30 cellular contexts compared by ENCODE assay signal in the genomic region with DNA sequence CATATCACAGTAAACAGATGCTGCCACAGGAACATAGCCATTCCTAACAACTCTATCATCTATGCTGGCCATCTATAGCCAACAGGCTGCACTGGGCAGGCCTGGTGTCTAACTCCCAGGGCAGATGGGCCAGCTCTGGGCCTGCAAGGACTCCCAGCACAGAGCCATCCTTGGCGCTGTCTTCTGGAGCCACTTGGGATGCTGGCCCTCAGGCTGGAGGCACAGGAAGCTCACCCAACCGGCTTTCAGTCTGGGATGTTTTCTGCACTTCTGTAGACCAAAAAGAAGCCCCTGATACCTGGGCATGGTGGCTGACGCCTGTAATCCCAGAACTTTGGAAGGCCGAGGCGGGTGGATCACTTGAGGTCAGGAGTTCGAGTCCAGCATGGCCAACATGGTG. TPM values are rescaled to one million over a fixed set of nuclear protein-coding genes. Genes with fewer than 3 reads are reported as not detected.
A peak's percentile ranks its signal among the peaks of the same experiment; 100 is the strongest.
DNase-seq lines count a peak whose midpoint lies in the region; ATAC-seq, FAIRE-seq and TF ChIP-seq lines count a peak whose summit lies in the region.
"Had no signal": no experiment of that assay in that cellular context is flagged by ENCODE, and none has a peak within 500 bp of the region (broad histone marks: within the 10 kb centered on the region; RNA-seq: fewer than 3 reads in every experiment).

No MANE protein-coding gene starts in this region.

- no peak overlapping the region for H3K27ac ChIP-seq in H1 (ENCODE audit: low read depth, low read length)
- no peak overlapping the region for H3K27ac ChIP-seq in neuronal stem cell (replicated peaks; ENCODE audit: low read length)
- H3K27ac ChIP-seq: BLaER1 had no signal

- H3K9ac ChIP-seq in H1 (replicated peaks in 1 of 4; ENCODE audit: extremely low read depth in 1 of 4, low read depth in 3 of 4, low read length in 3 of 4) (no peak overlapping the region), neuronal stem cell (ENCODE audit: low read depth, low read length, poor library complexity) (no peak overlapping the region)
- H3K9ac ChIP-seq: BLaER1 had no signal

- H2BK20ac ChIP-seq in H1 (ENCODE audit: low read length), result no peak overlapping the region

- no peaks in the 10 kb centered on the region for H4K20me1 ChIP-seq in H1 (replicated peaks in 1 of 2; ENCODE audit: control insufficient read depth in 1 of 2, insufficient read depth in 2 of 2, low read length in 2 of 2)
- H4K20me1 ChIP-seq: BLaER1 had no signal

- no peak overlapping the region for H4K91ac ChIP-seq in H1 (replicated peaks; ENCODE audit: insufficient read length, low read length)
- no peak overlapping the region for H4K91ac ChIP-seq in neuronal stem cell (ENCODE audit: low read depth, low read length, poor library complexity)

- peaks cover 2% of the 10 kb centered on the region; the same call in 1 of the 2 replicates for H3K23me2 ChIP-seq in H1 (ENCODE audit: low read depth, low read length)

- DNase-seq in chondrocyte (ENCODE audit: low spot score), result peak; percentile 52
- DNase-seq in H1 (ENCODE audit: low read depth in 1 of 2, low spot score in 2 of 2), result no peak
- DNase-seq in neuronal stem cell (ENCODE audit: low spot score), result no peak
- DNase-seq in stimulated activated naive B cell treated with anti-CD40 and anti-IgM and Interleukin-4, amounts not matched to agents 10 μg/mL and 1 μg/mL and 100 μg/mL, for 72 hours, result no peak
- DNase-seq in NCI-H1436 treated with DMSO at 0.1 percent for 48 hours (lab: John Stamatoyannopoulos, UW), result no peak
- DNase-seq in T1000 (lab: John Stamatoyannopoulos, UW), result no peak
- DNase-seq: 8988T; ACHN; BE2C; C1 segment of cervical spinal cord; CD4-positive, alpha-beta memory T cell; CD4-positive, CD25-positive, alpha-beta regulatory T cell; CD8-positive, alpha-beta memory T cell; COR-L47; DMS 273 treated with DMSO at 0.1 percent for 48 hours; DMS153; DMS53; DMS79; DND-41; EL; GDM1 had no signal

- no peak overlapping the region for H3K56ac ChIP-seq in H1 (replicated peaks; ENCODE audit: insufficient read length, low read depth, low read length)

- no peak overlapping the region for H4K8ac ChIP-seq in H1 (ENCODE audit: extremely low read depth, insufficient read depth, low read length)
- no peak overlapping the region for H4K8ac ChIP-seq in neuronal stem cell (ENCODE audit: low read depth, low read length)

- WGBS in H1 (ENCODE audit: extremely low coverage in 1 of 2, insufficient coverage in 1 of 2, insufficient read length in 1 of 2, insufficient replicate concordance in 2 of 2, low coverage in 1 of 2, low lambda C conversion rate in 2 of 2, missing lambda C conversion rate in 1 of 2), 2 experiments, result 92% methylated on average over 6 of the region's 6 CpGs; no CpG with 5 or more reads in 1 of the 2 experiments
- no CpG with 5 or more reads among the region's 6 CpGs for WGBS in neuronal stem cell (ENCODE audit: extremely low coverage in 2 of 2, insufficient read length in 2 of 2, insufficient replicate concordance in 1 of 2), 2 donors

- no peak for ATAC-seq in stimulated activated naive B cell treated with anti-CD40 and anti-IgM and Interleukin-4, amounts not matched to agents 10 μg/mL and 1 μg/mL and 100 μg/mL, for 72 hours (replicated peaks)
- ATAC-seq in GM21825 (IDR thresholded peaks at IDR 0.05; ENCODE audit: unreplicated experiment) (no peak), GM19455 (IDR thresholded peaks at IDR 0.05; ENCODE audit: unreplicated experiment) (no peak)
- ATAC-seq: GM12878 had no signal

- H3K27ac Mint-ChIP-seq in chondrocyte (ENCODE audit: unreplicated experiment), result no peak overlapping the region
- H3K27ac Mint-ChIP-seq in stimulated activated naive B cell treated with anti-CD40 and anti-IgM and Interleukin-4, amounts not matched to agents 10 μg/mL and 1 μg/mL and 100 μg/mL, for 72 hours, result peak overlapping the region; percentile 14
- H3K27ac Mint-ChIP-seq: CD4-positive, alpha-beta memory T cell had no signal

- H3K18ac ChIP-seq in H1 (ENCODE audit: extremely low read depth, low read length) (no peak overlapping the region), neuronal stem cell (ENCODE audit: low read length) (no peak overlapping the region)

- TF ChIP-seq POLR2A in H1 (IDR thresholded peaks at IDR 0.05; ENCODE audit: control extremely low read depth in 1 of 2, low read depth in 2 of 2, low read length in 2 of 2), result no peak

- CTCF ChIA-PET in H1 (lab: Charles Lee; ENCODE audit: partially characterized antibody), result interaction anchor here (1.1 to 11.7 kb wide), 14 partner anchors 10 to 71 kb away, joined by 6 to 83 read pairs (median 8); a partner anchor contains a TSS

- H3K9me3 ChIP-seq in H1 (ENCODE audit: insufficient read depth in 2 of 2, low read depth in 1 of 2, low read length in 1 of 2) (no peaks in the 10 kb centered on the region), neuronal stem cell (replicated peaks in 1 of 2; ENCODE audit: control insufficient read depth in 2 of 2, insufficient read depth in 1 of 2, low read depth in 1 of 2, low read length in 2 of 2) (no peaks in the 10 kb centered on the region)
- H3K9me3 ChIP-seq: BE2C had no signal

- H2BK12ac ChIP-seq in H1 (ENCODE audit: low read depth, low read length) (no peak overlapping the region), neuronal stem cell (ENCODE audit: low read length) (no peak overlapping the region)

- no peaks in the 10 kb centered on the region for H3K79me2 ChIP-seq in H1 (ENCODE audit: control insufficient read depth in 1 of 2, insufficient read depth in 2 of 2, low read length in 2 of 2)

- no peak overlapping the region for H3K4me3 ChIP-seq in H1 (ENCODE audit: extremely low read depth in 1 of 4, insufficient read depth in 2 of 4, low read depth in 3 of 4, low read length in 4 of 4)
- no peak overlapping the region for H3K4me3 ChIP-seq in neuronal stem cell (ENCODE audit: low read length in 2 of 2)
- H3K4me3 ChIP-seq: BLaER1, GM12878 had no signal

- no peak overlapping the region for H3K4me2 ChIP-seq in H1 (ENCODE audit: insufficient read depth in 1 of 2, low read depth in 2 of 2, low read length in 2 of 2)
- H3K4me2 ChIP-seq in neuronal stem cell (ENCODE audit: insufficient read depth, low read length, poor library complexity, severe bottlenecking), result no peak overlapping the region
- H3K4me2 ChIP-seq: BLaER1 had no signal

- no peak overlapping the region for H3K4ac ChIP-seq in H1 (replicated peaks; ENCODE audit: insufficient read length, low read depth, low read length)
- H3K4ac ChIP-seq in neuronal stem cell (ENCODE audit: low read length), result no peak overlapping the region

- H3K14ac ChIP-seq in H1 (ENCODE audit: insufficient read length), result no peak overlapping the region
- H3K14ac ChIP-seq in neuronal stem cell (ENCODE audit: low read length), result no peak overlapping the region

- no peak for TF ChIP-seq RAD21 in H1 (IDR thresholded peaks at IDR 0.05 in 1 of 2, conservative IDR thresholded peaks at IDR 0.05 in 1 of 2; ENCODE audit: low read depth in 2 of 2, low read length in 2 of 2)

- H3K23ac ChIP-seq in H1 (ENCODE audit: insufficient read length) (no peak overlapping the region), neuronal stem cell (ENCODE audit: low read depth, low read length, poor library complexity) (peak overlapping the region; percentile 29)

- H4K5ac ChIP-seq in H1 (ENCODE audit: insufficient read length, low read depth, low read length), result no peak overlapping the region

- no peak overlapping the region for H2BK120ac ChIP-seq in H1 (replicated peaks; ENCODE audit: low read depth, low read length)
- H2BK120ac ChIP-seq in neuronal stem cell (ENCODE audit: low read depth, low read length), result no peak overlapping the region

- no peak for FAIRE-seq in H1 (lab: Jason Lieb, UNC)
- FAIRE-seq: A204.1, GM12878, GM12892, GM18507 had no signal

- H3K9me3 Mint-ChIP-seq in chondrocyte (ENCODE audit: low read depth), result no peaks in the 10 kb centered on the region
- peaks cover 0 to 5% of the 10 kb centered on the region in 2 donors for H3K9me3 Mint-ChIP-seq in stimulated activated naive B cell treated with anti-CD40 and anti-IgM and Interleukin-4, amounts not matched to agents 10 μg/mL and 1 μg/mL and 100 μg/mL, for 72 hours
- H3K9me3 Mint-ChIP-seq: CD4-positive, CD25-positive, alpha-beta regulatory T cell; CD8-positive, alpha-beta memory T cell had no signal

- no peaks in the 10 kb centered on the region for H3K36me3 ChIP-seq in H1 (ENCODE audit: control insufficient read depth in 2 of 4, insufficient read depth in 4 of 4, low read length in 3 of 4)
- no peaks in the 10 kb centered on the region for H3K36me3 ChIP-seq in neuronal stem cell (replicated peaks in 1 of 2; ENCODE audit: control insufficient read depth in 2 of 2, insufficient read depth in 2 of 2, low read length in 2 of 2)
- H3K36me3 ChIP-seq: BE2C, BLaER1 had no signal

- TF ChIP-seq EP300 in H1 (IDR thresholded peaks at IDR 0.05; ENCODE audit: borderline replicate concordance in 1 of 2, low read depth in 2 of 2, low read length in 2 of 2), result no peak

- H3K4me1 ChIP-seq in H1 (replicated peaks in 1 of 4; ENCODE audit: control insufficient read depth in 3 of 4, insufficient read depth in 4 of 4, low read length in 3 of 4) (peaks cover 0 to 14% (median 8%) of the 10 kb centered on the region in 4 experiments; a peak in 6 of 7 replicates), neuronal stem cell (ENCODE audit: control insufficient read depth in 2 of 2, insufficient read depth in 1 of 2, low read depth in 1 of 2, low read length in 2 of 2) (peaks cover 3 to 8% of the 10 kb centered on the region in 2 donors)
- H3K4me1 ChIP-seq: BE2C, BLaER1 had no signal

- H3K27me3 ChIP-seq in H1 (replicated peaks in 1 of 4; ENCODE audit: control insufficient read depth in 3 of 4, extremely low read depth in 1 of 4, insufficient read depth in 3 of 4, low read length in 3 of 4) (peaks cover 2 to 16% (median 16%) of the 10 kb centered on the region in 4 experiments), neuronal stem cell (ENCODE audit: control insufficient read depth in 3 of 3, insufficient read depth in 3 of 3, low read depth in 1 of 3, low read length in 3 of 3) (peaks cover 0 to 23% (median 3%) of the 10 kb centered on the region in 3 experiments)
- H3K27me3 ChIP-seq: BE2C, BLaER1 had no signal

- TF ChIP-seq CTCF in chondrocyte (IDR thresholded peaks at IDR 0.05) (no peak), H1 (IDR thresholded peaks at IDR 0.05; ENCODE audit: control extremely low read depth in 1 of 3, insufficient read depth in 1 of 3, low read depth in 1 of 3, low read length in 3 of 3) (no peak)

- H3K27me3 Mint-ChIP-seq in chondrocyte (ENCODE audit: low read depth), result peaks cover 22% of the 10 kb centered on the region
- H3K27me3 Mint-ChIP-seq in stimulated activated naive B cell treated with anti-CD40 and anti-IgM and Interleukin-4, amounts not matched to agents 10 μg/mL and 1 μg/mL and 100 μg/mL, for 72 hours, result peaks cover 15 to 32% of the 10 kb centered on the region in 2 donors

- H3K79me1 ChIP-seq in H1 (ENCODE audit: low read depth, low read length) (no peaks in the 10 kb centered on the region), neuronal stem cell (ENCODE audit: low read depth, low read length) (no peaks in the 10 kb centered on the region)

- POLR2A ChIA-PET in H1 (lab: Charles Lee; ENCODE audit: partially characterized antibody), result interaction anchor here (1.2 to 5.9 kb wide), 2 partner anchors 12 to 16 kb away, joined by 3 to 38 read pairs; no protein-coding TSS in a partner anchor

- no peaks in the 10 kb centered on the region for H3K36me3 Mint-ChIP-seq in chondrocyte (ENCODE audit: low read depth)
- peaks cover 0 to 11% of the 10 kb centered on the region in 2 donors for H3K36me3 Mint-ChIP-seq in stimulated activated naive B cell treated with anti-CD40 and anti-IgM and Interleukin-4, amounts not matched to agents 10 μg/mL and 1 μg/mL and 100 μg/mL, for 72 hours
- H3K36me3 Mint-ChIP-seq: CD14-positive monocyte; CD4-positive, alpha-beta memory T cell; CD4-positive, CD25-positive, alpha-beta regulatory T cell; CD8-positive, alpha-beta memory T cell had no signal

- H2BK5ac ChIP-seq in H1 (ENCODE audit: low read depth, low read length) (no peak overlapping the region), neuronal stem cell (ENCODE audit: low read length) (no peak overlapping the region)

- H3K4me1 Mint-ChIP-seq in chondrocyte (ENCODE audit: low read depth), result no peaks in the 10 kb centered on the region
- H3K4me1 Mint-ChIP-seq in stimulated activated naive B cell treated with anti-CD40 and anti-IgM and Interleukin-4, amounts not matched to agents 10 μg/mL and 1 μg/mL and 100 μg/mL, for 72 hours, result peaks cover 0 to 2% of the 10 kb centered on the region in 2 donors
- H3K4me1 Mint-ChIP-seq: CD4-positive, CD25-positive, alpha-beta regulatory T cell; CD8-positive, alpha-beta memory T cell had no signal

- H3K4me3 Mint-ChIP-seq in chondrocyte (ENCODE audit: unreplicated experiment), result no peak overlapping the region
- H3K4me3 Mint-ChIP-seq in stimulated activated naive B cell treated with anti-CD40 and anti-IgM and Interleukin-4, amounts not matched to agents 10 μg/mL and 1 μg/mL and 100 μg/mL, for 72 hours, result no peak overlapping the region
- H3K4me3 Mint-ChIP-seq: CD14-positive monocyte; CD4-positive, alpha-beta memory T cell; CD4-positive, CD25-positive, alpha-beta regulatory T cell; CD8-positive, alpha-beta memory T cell had no signal

- H2AK5ac ChIP-seq in H1 (ENCODE audit: low read depth, low read length) (no peak overlapping the region), neuronal stem cell (ENCODE audit: low read depth, low read length) (peak overlapping the region; percentile 11)

- 0 out of 2 replicates have a peak overlapping the region, but pooled peaks have one; percentile 61 for H2BK15ac ChIP-seq in H1 (ENCODE audit: low read length)
- peak overlapping the region; percentile 4 for H2BK15ac ChIP-seq in neuronal stem cell (ENCODE audit: low read length)

- H2AFZ ChIP-seq in H1 (ENCODE audit: low read length), result no peak overlapping the region
- no peak overlapping the region for H2AFZ ChIP-seq in neuronal stem cell (ENCODE audit: low read length)

RNA-seq across cellular contexts. Expression of a gene that starts 40.8 kb away (rescaled TPM):
- 20.7 to 69.4 TPM (median 24.5 TPM) in 3 replicates for total RNA-seq in chondrocyte
- total RNA-seq in H1 (2021; fragmentation: NEBNext Ultra II Directional; extraction: Animal tissue kit (Norgen Biotek cat#: 25700)), result 0.45 TPM in 1 of 2 replicates, not detected in the other
- 0.11 and 0.22 TPM in 2 replicates for polyA plus RNA-seq in H1 (2011; rRNA removed)
- polyA plus RNA-seq in H1 (2011; cell fraction: cytosol; rRNA removed), result 0.16 TPM
- polyA plus RNA-seq in H1 (2011; cell fraction: nucleus; rRNA removed), result 0.14 TPM
- 0.08 to 0.16 TPM (median 0.09 TPM) in 3 of 4 replicates, not detected in the other for polyA plus RNA-seq in H1 (2012, experiment 1 of 2)
- not detected for polyA plus RNA-seq in H1 (2012, experiment 2 of 2)
- 0.10 TPM for polyA plus RNA-seq in H1 (2013, experiment 1 of 2)
- 0.15 TPM for polyA plus RNA-seq in H1 (2013, experiment 2 of 2)
- polyA minus RNA-seq in H1 (2011; rRNA and poly(A)+ RNA removed), result not detected in 2 replicates
- not detected for polyA minus RNA-seq in H1 (2011; cell fraction: cytosol; rRNA and poly(A)+ RNA removed)
- polyA minus RNA-seq in H1 (2011; cell fraction: nucleus; rRNA and poly(A)+ RNA removed), result not detected
- polyA plus RNA-seq in neuronal stem cell (2013, experiment 1 of 2), result 0.15 TPM
- 0.12 TPM for polyA plus RNA-seq in neuronal stem cell (2013, experiment 2 of 2)
- total RNA-seq: CD4-positive, CD25-positive, alpha-beta regulatory T cell; GM12878 had no signal
- polyA plus RNA-seq: AG04450 had no signal

Comparison
In these comparisons a context has a peak if more than half of its experiments do, and no peak if none do; other contexts are left out.
1. RNA of a gene that starts 40.8 kb away (total RNA-seq): 20.7 to 69.4 TPM in chondrocyte; 0.45 TPM in H1; every median in the first group is over 10 times any median in the second.